In the genomic region with DNA sequence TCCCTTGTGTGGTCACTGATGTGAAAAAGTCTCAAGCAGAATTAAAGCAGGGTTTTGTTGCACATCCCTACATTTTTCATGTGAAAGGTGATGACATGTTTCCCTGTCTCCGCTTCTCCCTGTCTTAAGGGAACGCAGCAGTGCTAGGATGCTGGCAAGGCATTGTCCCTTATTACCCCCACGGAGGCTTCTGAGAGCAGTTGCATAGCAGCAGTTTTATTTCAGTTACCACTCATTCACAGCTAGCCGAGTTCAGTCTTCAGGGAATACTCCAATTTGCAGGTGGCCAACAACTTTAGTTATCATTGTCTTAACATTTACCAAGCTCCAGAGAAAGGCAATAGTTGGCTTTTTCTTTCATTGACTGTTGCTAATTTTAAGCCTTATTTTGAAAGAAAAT, we compare ENCODE assay signal across 23 cellular contexts.
DNase-seq lines count a peak whose midpoint lies in the region; ATAC-seq lines count a peak whose summit lies in the region.
"Had no signal": no experiment of that assay in that cellular context is flagged by ENCODE, and none has a peak within 500 bp of the region (broad histone marks: within the 10 kb centered on the region; RNA-seq: fewer than 3 reads in every experiment).

No MANE protein-coding gene starts in this region.

- peaks cover 27 to 68% (median 39%) of the 10 kb centered on the region in 10 experiments for H3K4me1 ChIP-seq in BLaER1 treated with 17β-estradiol and CSF1 and Interleukin-3, amounts not matched to agents 10 nM and 100 nM
- H3K4me1 ChIP-seq in Karpas-422 (ENCODE audit: low read length) (peaks cover 28% of the 10 kb centered on the region), right cardiac atrium (ENCODE audit: control insufficient read depth, insufficient read depth, low read length) (no peaks in the 10 kb centered on the region)
- H3K4me1 ChIP-seq: body of pancreas, gastrocnemius medialis had no signal

- peak overlapping the region in 10 of 11 experiments; percentile 2 to 79 (median 69); a peak in 17 of 22 replicates for H3K4me2 ChIP-seq in BLaER1 treated with 17β-estradiol and CSF1 and Interleukin-3, amounts not matched to agents 10 nM and 100 nM
- H3K4me2 ChIP-seq in Karpas-422 (ENCODE audit: low read depth, low read length, poor library complexity, severe bottlenecking), result peak overlapping the region; percentile 36

- H3K9me3 ChIP-seq in BLaER1 treated with 17β-estradiol and CSF1 and Interleukin-3, amounts not matched to agents 10 nM and 100 nM (replicated peaks in 1 of 11), result peaks cover 43 to 55% (median 46%) of the 10 kb centered on the region in 11 experiments
- H3K9me3 ChIP-seq in Karpas-422 (ENCODE audit: low read length) (no peaks in the 10 kb centered on the region), right cardiac atrium (ENCODE audit: control insufficient read depth, low read length) (no peaks in the 10 kb centered on the region)
- H3K9me3 ChIP-seq: body of pancreas, gastrocnemius medialis, tibial artery had no signal

- H3K36me3 ChIP-seq in BLaER1 treated with 17β-estradiol and CSF1 and Interleukin-3, amounts not matched to agents 10 nM and 100 nM, result peaks cover 0 to 33% (median 9%) of the 10 kb centered on the region in 11 experiments; a peak in 9 of 22 replicates
- H3K36me3 ChIP-seq in Karpas-422 (ENCODE audit: insufficient read depth, low read length), result no peaks in the 10 kb centered on the region
- H3K36me3 ChIP-seq: gastrocnemius medialis, tibial artery had no signal

- no peak for ATAC-seq in HG03520 (IDR thresholded peaks at IDR 0.05; ENCODE audit: unreplicated experiment)
- no peak for ATAC-seq in right cardiac atrium
- ATAC-seq: body of pancreas; esophagus mucosa; gastrocnemius medialis; sciatic nerve; stimulated activated naive CD8-positive, alpha-beta T cell treated with anti-CD3 and anti-CD28 coated beads, Interleukin-15, amount 100 ng/mL, for 72 hours had no signal

- no peaks in the 10 kb centered on the region for H4K20me1 ChIP-seq in BLaER1 treated with 17β-estradiol and CSF1 and Interleukin-3, amounts not matched to agents 10 nM and 100 nM
- no peaks in the 10 kb centered on the region for H4K20me1 ChIP-seq in Karpas-422 (ENCODE audit: insufficient read depth, low read depth, low read length)

- H3K79me2 ChIP-seq in Karpas-422 (ENCODE audit: low read length), result no peaks in the 10 kb centered on the region

- no peaks in the 10 kb centered on the region for H3K27me3 ChIP-seq in BLaER1 treated with 17β-estradiol and CSF1 and Interleukin-3, amounts not matched to agents 10 nM and 100 nM
- H3K27me3 ChIP-seq in Karpas-422 (ENCODE audit: low read length) (no peaks in the 10 kb centered on the region), right cardiac atrium (ENCODE audit: control insufficient read depth, insufficient read depth) (no peaks in the 10 kb centered on the region)
- H3K27me3 ChIP-seq: body of pancreas, gastrocnemius medialis, tibial artery had no signal

- DNase-seq in Karpas-422, result peak; percentile 54
- DNase-seq in dermis blood vessel endothelial cell, result peak; percentile 5
- DNase-seq in myocyte (ENCODE audit: low read depth), result peak; percentile 14
- no peak for DNase-seq in KG1 (lab: John Stamatoyannopoulos, UW)
- DNase-seq in right cardiac atrium, result no peak
- DNase-seq: activated CD4-positive, alpha-beta T cell treated with anti-CD3 and anti-CD28 coated beads for 4 hours; activated CD8-positive, alpha-beta memory T cell treated with anti-CD3 and anti-CD28 coated beads for 24 hours; activated gamma-delta T cell treated with Interleukin-2 at 50 U/mL for 16 hours; activated T-cell treated with anti-CD3 and anti-CD28 coated beads, Interleukin-2, amount 50 U/mL, for 1 hour; body of pancreas; DMS79; gastrocnemius medialis; hippocampal formation; islet precursor cell; NCI-H2029 treated with DMSO at 0.1 percent for 48 hours; RPMI8226; stimulated activated CD4-positive, alpha-beta T cell treated with anti-CD3 and anti-CD28 coated beads, Interleukin-15, amount 100 ng/mL, for 24 hours; stimulated activated naive CD8-positive, alpha-beta T cell treated with anti-CD3 and anti-CD28 coated beads, Interleukin-15, amount 100 ng/mL, for 72 hours; tibial artery had no signal

- no peak overlapping the region for H2AFZ ChIP-seq in Karpas-422 (ENCODE audit: low read length)

- 39% methylated on average over 4 of the region's 4 CpGs for WGBS in right cardiac atrium

- H3K9ac ChIP-seq in BLaER1 treated with 17β-estradiol and CSF1 and Interleukin-3, amounts not matched to agents 10 nM and 100 nM, result peak overlapping the region in 7 of 11 experiments; percentile 3 to 80 (median 63); a peak in 10 of 22 replicates
- no peak overlapping the region for H3K9ac ChIP-seq in Karpas-422 (ENCODE audit: low read length)

- peak overlapping the region in 5 of 10 experiments; percentile 31 to 66 (median 57); a peak in 9 of 20 replicates for H3K4me3 ChIP-seq in BLaER1 treated with 17β-estradiol and CSF1 and Interleukin-3, amounts not matched to agents 10 nM and 100 nM
- peak overlapping the region; percentile 17; the same call in 1 of the 2 replicates for H3K4me3 ChIP-seq in Karpas-422 (ENCODE audit: low read length)
- no peak overlapping the region for H3K4me3 ChIP-seq in right cardiac atrium (ENCODE audit: low read length)
- H3K4me3 ChIP-seq: body of pancreas, gastrocnemius medialis, tibial artery had no signal

- peak overlapping the region in 7 of 11 experiments; percentile 39 to 86 (median 74); a peak in 14 of 22 replicates for H3K27ac ChIP-seq in BLaER1 treated with 17β-estradiol and CSF1 and Interleukin-3, amounts not matched to agents 10 nM and 100 nM
- no peak overlapping the region for H3K27ac ChIP-seq in Karpas-422 (ENCODE audit: low read length)
- H3K27ac ChIP-seq in right cardiac atrium (ENCODE audit: low read length), result no peak overlapping the region
- H3K27ac ChIP-seq: body of pancreas, gastrocnemius medialis, tibial artery had no signal

- H3K9me2 ChIP-seq in Karpas-422 (replicated peaks; ENCODE audit: insufficient read depth, low read length), result no peaks in the 10 kb centered on the region

- intact Hi-C loops in right cardiac atrium (cut with DNase I), result no loop called here

Comparison
In these comparisons a context has a peak if more than half of its experiments do, and no peak if none do; other contexts are left out.
1. H3K27ac ChIP-seq: peak in BLaER1 treated with 17β-estradiol and CSF1 and Interleukin-3, amounts not matched to agents 10 nM and 100 nM (7 of 11); none in Karpas-422 (single experiment) and right cardiac atrium (single experiment).
2. DNase-seq: peak in Karpas-422 (single experiment), dermis blood vessel endothelial cell (single experiment) and myocyte (single experiment); none in KG1 (single experiment) and right cardiac atrium (0 of 3).